In genomic region chr2:101501443-101501842, GRCh38 we compare ENCODE assay signal across 10 cellular contexts. TPM values are rescaled to one million over a fixed set of nuclear protein-coding genes. Genes with fewer than 3 reads are reported as not detected.
DNase-seq lines count a peak whose midpoint lies in the region; ATAC-seq, FAIRE-seq and TF ChIP-seq lines count a peak whose summit lies in the region.
"Had no signal": no experiment of that assay in that cellular context is flagged by ENCODE, and none has a peak within 500 bp of the region (broad histone marks: within the 10 kb centered on the region; RNA-seq: fewer than 3 reads in every experiment).

No MANE protein-coding gene starts in this region.

- TF ChIP-seq CTCF in heart right ventricle (IDR thresholded peaks at IDR 0.05): no peak
- TF ChIP-seq CTCF in fibroblast of mammary gland (conservative IDR thresholded peaks at IDR 0.05; ENCODE audit: control insufficient read depth, insufficient read depth, low read depth, low read length): no peak

- no peaks in the 10 kb centered on the region for H3K36me3 ChIP-seq in heart right ventricle

- ATAC-seq in heart right ventricle (peak in 5 of 8 donors; percentile 21 to 70 (median 41)), Right ventricle myocardium inferior (no peak), GM21825 (IDR thresholded peaks at IDR 0.05; ENCODE audit: unreplicated experiment) (no peak)

- intact Hi-C loops in heart right ventricle (cut with DNase I) (no loop called here), Right ventricle myocardium inferior (cut with DNase I) (no loop called here)

- peaks cover 0 to 4% (median 0%) of the 10 kb centered on the region in 7 donors for H3K27me3 ChIP-seq in heart right ventricle

- H3K27ac ChIP-seq in heart right ventricle: peak overlapping the region in 8 of 10 donors; percentile 4 to 84 (median 51)

- no peaks in the 10 kb centered on the region for H3K9me3 ChIP-seq in heart right ventricle

- no peak overlapping the region for H3K4me3 ChIP-seq in heart right ventricle
- H3K4me3 ChIP-seq in fibroblast of mammary gland (ENCODE audit: control insufficient read depth, low read depth, low read length): no peak overlapping the region

- 32 to 38% methylated on average over 3 of the region's 3 CpGs for WGBS in heart right ventricle, 2 donors

- DNase-seq in heart right ventricle: no peak
- no peak for DNase-seq in Right ventricle myocardium inferior (ENCODE audit: missing footprints)
- peak; percentile 42 for DNase-seq in OCI-M1 (lab: John Stamatoyannopoulos, UW)
- peak; percentile 64 for DNase-seq in fibroblast of mammary gland (ENCODE audit: low read depth)
- peak; percentile 42 for DNase-seq in urothelium cell line (ENCODE audit: low spot score)
- DNase-seq in NCI-H146 treated with DMSO at 0.1 percent for 48 hours (lab: John Stamatoyannopoulos, UW; ENCODE audit: unreplicated experiment): no peak
- DNase-seq in GM19238 (ENCODE audit: insufficient read length, low spot score): no peak
- DNase-seq: activated gamma-delta T cell treated with Interleukin-2 at 50 U/mL for 16 hours, hypothalamus had no signal

- peak; percentile 79 for FAIRE-seq in urothelium cell line (lab: Jason Lieb, UNC)

- peaks cover 0 to 27% (median 19%) of the 10 kb centered on the region in 9 donors for H3K4me1 ChIP-seq in heart right ventricle

RNA-seq across cellular contexts. Expression of gene RFX8, which starts 26.5 kb away (rescaled TPM):
- under 1 TPM in 5 of 10 donors, not detected in 5; 0.15 to 0.22 (median 0.15) TPM for total RNA-seq in heart right ventricle
- under 1 TPM; 0.16 to 0.44 TPM for polyA plus RNA-seq in heart right ventricle
- total RNA-seq in Right ventricle myocardium inferior: not detected

Comparison
In these comparisons a context has a peak if more than half of its experiments do, and no peak if none do; other contexts are left out.
1. ATAC-seq: peak in heart right ventricle (5 of 8); none in Right ventricle myocardium inferior (single experiment) and GM21825 (single experiment).
2. DNase-seq: peak in OCI-M1 (single experiment), fibroblast of mammary gland (single experiment) and urothelium cell line (single experiment); none in heart right ventricle (0 of 2), Right ventricle myocardium inferior (single experiment), NCI-H146 treated with DMSO at 0.1 percent for 48 hours (single experiment) and GM19238 (single experiment).